In genomic region chr17:64641499-64641898, GRCh38 we compare ENCODE assay signal across 8 cellular contexts. TPM values are rescaled to one million over a fixed set of nuclear protein-coding genes. Genes with fewer than 3 reads are reported as not detected.
DNase-seq lines count a peak whose midpoint lies in the region; ATAC-seq and TF ChIP-seq lines count a peak whose summit lies in the region.

No MANE protein-coding gene starts in this region.

- no peak for ATAC-seq in HG03565 (IDR thresholded peaks at IDR 0.05; ENCODE audit: unreplicated experiment)

- no peaks in the 10 kb centered on the region for H3K9me3 Mint-ChIP-seq in CD8-positive, alpha-beta memory T cell

- H3K27ac ChIP-seq in CD8-positive, alpha-beta memory T cell (ENCODE audit: low read depth, low read length), result no peak overlapping the region
- H3K27ac ChIP-seq in coronary artery (peak overlapping the region in 1 of 2 donors; percentile 31), tibial artery (no peak overlapping the region)

- no peaks in the 10 kb centered on the region for H3K9me3 ChIP-seq in CD8-positive, alpha-beta memory T cell (ENCODE audit: low read length)
- no peaks in the 10 kb centered on the region for H3K9me3 ChIP-seq in MG63
- H3K9me3 ChIP-seq in tibial artery, result no peaks in the 10 kb centered on the region

- peaks cover 14% of the 10 kb centered on the region for H3K4me1 ChIP-seq in CD8-positive, alpha-beta memory T cell (ENCODE audit: insufficient read depth, low read length)
- peaks cover 0 to 25% (median 3%) of the 10 kb centered on the region in 4 donors for H3K4me1 ChIP-seq in tibial artery

- intact Hi-C loops in head of caudate nucleus (cut with DNase I) (loop anchor here (10.0 kb wide), 1 partner anchor 127 kb away; no protein-coding TSS in a partner anchor), tibial artery (cut with DNase I; ENCODE audit: low total_unique reads) (no loop called here)

- no peak overlapping the region for H3K4me3 ChIP-seq in CD8-positive, alpha-beta memory T cell (ENCODE audit: low read length)
- H3K4me3 ChIP-seq in MG63 (0 out of 2 replicates have a peak overlapping the region, but pooled peaks have one; percentile 4), coronary artery (peak overlapping the region; percentile 31), tibial artery (no peak overlapping the region)

- CTCF ChIA-PET in CD8-positive, alpha-beta memory T cell (lab: Charles Lee), result interaction anchor here (0.9 kb wide), 1 partner anchor 221 kb away, joined by 3 read pairs; no protein-coding TSS in a partner anchor

- H3K36me3 ChIP-seq in CD8-positive, alpha-beta memory T cell (ENCODE audit: insufficient read depth, low read length), result no peaks in the 10 kb centered on the region
- H3K36me3 ChIP-seq in MG63, result peaks cover 80% of the 10 kb centered on the region
- peaks cover 0 to 6% (median 4%) of the 10 kb centered on the region in 3 donors for H3K36me3 ChIP-seq in tibial artery

- TF ChIP-seq CTCF in coronary artery (IDR thresholded peaks at IDR 0.05) (no peak), tibial artery (IDR thresholded peaks at IDR 0.05) (no peak)

- H3K4me3 Mint-ChIP-seq in CD8-positive, alpha-beta memory T cell, result peak overlapping the region in 2 of 7 donors; percentile 17 to 72

- no peaks in the 10 kb centered on the region for H3K27me3 Mint-ChIP-seq in CD8-positive, alpha-beta memory T cell

- H3K27me3 ChIP-seq in CD8-positive, alpha-beta memory T cell (ENCODE audit: insufficient read depth, low read length, poor library complexity, severe bottlenecking), result no peaks in the 10 kb centered on the region
- H3K27me3 ChIP-seq in MG63, result no peaks in the 10 kb centered on the region
- H3K27me3 ChIP-seq in tibial artery, result no peaks in the 10 kb centered on the region

- POLR2A ChIA-PET in CD8-positive, alpha-beta memory T cell (lab: Charles Lee), result no interaction called here

- no peak for DNase-seq in CD8-positive, alpha-beta memory T cell
- DNase-seq in MG63, result peak; percentile 96
- DNase-seq in coronary artery (ENCODE audit: low spot score), result no peak
- peak; percentile 76 for DNase-seq in myocyte (ENCODE audit: low read depth)
- DNase-seq in head of caudate nucleus, result no peak
- DNase-seq in pons (ENCODE audit: low spot score), result no peak
- DNase-seq in tibial artery, result no peak

- peaks cover 4 to 29% (median 8%) of the 10 kb centered on the region in 3 donors for H3K36me3 Mint-ChIP-seq in CD8-positive, alpha-beta memory T cell

- peak overlapping the region in 5 of 8 donors; percentile 4 to 79 (median 31) for H3K27ac Mint-ChIP-seq in CD8-positive, alpha-beta memory T cell

- peaks cover 27 to 57% (median 47%) of the 10 kb centered on the region in 3 donors for H3K4me1 Mint-ChIP-seq in CD8-positive, alpha-beta memory T cell

RNA-seq across cellular contexts. Expression of gene SMURF2, which starts 20.6 kb away (rescaled TPM):
- total RNA-seq in CD8-positive, alpha-beta memory T cell, result 10 to 100 TPM; 18.9 to 19.0 TPM
- polyA plus RNA-seq in CD8-positive, alpha-beta memory T cell, result 7.8 TPM
- total RNA-seq in MG63 (2014; rRNA removed; shearing (Covaris generic); ENCODE audit: low replicate concordance), result 154 and 184 TPM in 2 replicates
- 36.2 and 45.2 TPM in 2 replicates for total RNA-seq in myocyte
- polyA plus RNA-seq in myocyte (2012), result 32.9 TPM

Comparison
In these comparisons a context has a peak if more than half of its experiments do, and no peak if none do; other contexts are left out.
1. DNase-seq: peak in MG63 (single experiment) and myocyte (single experiment); none in CD8-positive, alpha-beta memory T cell (0 of 5), coronary artery (single experiment), head of caudate nucleus (0 of 42), pons (single experiment) and tibial artery (0 of 2).
2. H3K4me3 ChIP-seq: peak in MG63 (single experiment) and coronary artery (single experiment); none in CD8-positive, alpha-beta memory T cell (single experiment) and tibial artery (0 of 2).